Comparison of ENCODE assay signal across 10 cellular contexts in the genomic region with DNA sequence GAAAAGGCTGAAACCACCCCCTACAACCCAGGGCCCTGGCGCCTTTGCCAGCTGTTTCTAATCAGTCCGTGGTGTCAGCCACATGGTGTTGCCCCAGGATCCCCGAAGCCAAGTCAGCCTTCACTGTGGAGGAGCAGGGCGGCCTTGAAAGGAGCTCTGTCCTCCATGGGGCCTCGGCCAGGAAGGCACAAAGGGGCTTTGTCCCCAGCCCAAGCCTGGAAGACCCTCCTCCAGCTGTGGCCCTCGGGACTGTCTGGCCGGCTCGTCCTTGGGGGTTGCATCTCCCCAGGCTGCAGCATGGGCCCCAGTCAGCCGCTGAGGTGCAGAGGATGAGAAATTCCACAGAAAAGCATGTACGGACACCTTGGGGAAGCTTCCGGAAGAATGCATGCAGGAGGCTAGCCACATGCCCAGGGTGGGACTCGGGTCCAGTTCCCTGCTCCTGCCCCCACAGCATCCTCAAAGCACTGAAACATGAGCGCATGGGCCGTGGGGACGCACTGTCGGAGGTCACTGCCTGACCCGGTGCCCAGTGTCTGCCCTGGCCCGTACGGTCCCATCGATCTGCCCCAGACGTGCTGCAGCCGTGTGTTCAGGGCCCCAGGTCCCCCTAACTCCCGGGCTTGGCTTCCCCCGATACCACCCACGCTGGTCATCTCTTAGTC. TPM values are rescaled to one million over a fixed set of nuclear protein-coding genes. Genes with fewer than 3 reads are reported as not detected.
DNase-seq lines count a peak whose midpoint lies in the region; ATAC-seq, FAIRE-seq and TF ChIP-seq lines count a peak whose summit lies in the region.
"Had no signal": no experiment of that assay in that cellular context is flagged by ENCODE, and none has a peak within 500 bp of the region (broad histone marks: within the 10 kb centered on the region; RNA-seq: fewer than 3 reads in every experiment).

No MANE protein-coding gene starts in this region.

- H3K4me3 ChIP-seq in IMR-90 (ENCODE audit: insufficient read depth, low read depth, low read length) = no peak overlapping the region
- no peak overlapping the region for H3K4me3 ChIP-seq in H1 (ENCODE audit: extremely low read depth in 1 of 4, insufficient read depth in 2 of 4, low read depth in 3 of 4, low read length in 4 of 4)

- no peak for TF ChIP-seq RAD21 in IMR-90 (IDR thresholded peaks at IDR 0.05; ENCODE audit: low read length)
- no peak for TF ChIP-seq RAD21 in H1 (IDR thresholded peaks at IDR 0.05 in 1 of 2, conservative IDR thresholded peaks at IDR 0.05 in 1 of 2; ENCODE audit: low read depth in 2 of 2, low read length in 2 of 2)

- no peak overlapping the region for H2AK9ac ChIP-seq in IMR-90 (replicated peaks; ENCODE audit: low read depth, low read length, poor library complexity)

- H4K8ac ChIP-seq in IMR-90 (ENCODE audit: low read depth in 2 of 2, low read length in 2 of 2) (peak overlapping the region; percentile 13 to 56; a peak in 2 of 4 replicates), H1 (ENCODE audit: extremely low read depth, insufficient read depth, low read length) (no peak overlapping the region; the same call in 1 of the 2 replicates)

- peak overlapping the region; percentile 58 for H4K91ac ChIP-seq in IMR-90 (ENCODE audit: insufficient read depth, low read depth, low read length)
- peak overlapping the region; percentile 64 for H4K91ac ChIP-seq in H1 (replicated peaks; ENCODE audit: insufficient read length, low read length)

- dilution Hi-C loops in IMR-90 (cut with HindIII; ENCODE audit: low sequenced_read_pairs, unreplicated experiment) = no loop called here

- H2BK12ac ChIP-seq in H1 (ENCODE audit: low read depth, low read length) = peak overlapping the region; percentile 39; the same call in 1 of the 2 replicates

- H3K4me1 ChIP-seq in IMR-90 (ENCODE audit: control insufficient read depth, insufficient read depth, low read length) = peaks cover 43% of the 10 kb centered on the region
- peaks cover 0 to 21% (median 18%) of the 10 kb centered on the region in 4 experiments; a peak in 6 of 7 replicates for H3K4me1 ChIP-seq in H1 (replicated peaks in 1 of 4; ENCODE audit: control insufficient read depth in 3 of 4, insufficient read depth in 4 of 4, low read length in 3 of 4)

- no peak overlapping the region for H3K4me2 ChIP-seq in IMR-90 (ENCODE audit: low read depth, low read length)
- H3K4me2 ChIP-seq in H1 (ENCODE audit: insufficient read depth in 1 of 2, low read depth in 2 of 2, low read length in 2 of 2) = no peak overlapping the region

- H3K36me3 Mint-ChIP-seq in immature natural killer cell = no peaks in the 10 kb centered on the region
- H3K36me3 Mint-ChIP-seq: CD4-positive, CD25-positive, alpha-beta regulatory T cell had no signal

- H2BK15ac ChIP-seq in IMR-90 (ENCODE audit: low read depth, low read length) (peak overlapping the region; percentile 74; the same call in 2 of the 3 replicates), H1 (ENCODE audit: low read length) (no peak overlapping the region)

- H3K4ac ChIP-seq in IMR-90 (ENCODE audit: low read depth, low read length) (peak overlapping the region; percentile 11), H1 (replicated peaks; ENCODE audit: insufficient read length, low read depth, low read length) (no peak overlapping the region)

- TF ChIP-seq EP300 in H1 (IDR thresholded peaks at IDR 0.05; ENCODE audit: borderline replicate concordance in 1 of 2, low read depth in 2 of 2, low read length in 2 of 2) = no peak

- H3K27me3 ChIP-seq in IMR-90 (ENCODE audit: control insufficient read depth, insufficient read depth, low read length) (no peaks in the 10 kb centered on the region), H1 (replicated peaks in 1 of 4; ENCODE audit: control insufficient read depth in 3 of 4, extremely low read depth in 1 of 4, insufficient read depth in 3 of 4, low read length in 3 of 4) (no peaks in the 10 kb centered on the region; a peak in 1 of 7 replicates)

- FAIRE-seq in H1 (lab: Jason Lieb, UNC) = no peak

- H2BK120ac ChIP-seq in IMR-90 (ENCODE audit: low read depth, low read length) = peak overlapping the region; percentile 24
- H2BK120ac ChIP-seq in H1 (replicated peaks; ENCODE audit: low read depth, low read length) = no peak overlapping the region

- no peaks in the 10 kb centered on the region for H3K9me3 ChIP-seq in IMR-90 (ENCODE audit: control insufficient read depth, insufficient read depth, low read length)
- H3K9me3 ChIP-seq in H1 (ENCODE audit: insufficient read depth in 2 of 2, low read depth in 1 of 2, low read length in 1 of 2) = no peaks in the 10 kb centered on the region

- H3K9me3 Mint-ChIP-seq in immature natural killer cell = no peaks in the 10 kb centered on the region
- H3K9me3 Mint-ChIP-seq: CD4-positive, CD25-positive, alpha-beta regulatory T cell had no signal

- H3K27ac ChIP-seq in IMR-90 (ENCODE audit: insufficient read depth, low read length) (no peak overlapping the region), H1 (ENCODE audit: low read depth, low read length) (no peak overlapping the region)

- POLR2A ChIA-PET in IMR-90 (lab: Charles Lee; ENCODE audit: unreplicated experiment) (no interaction called here), H1 (lab: Charles Lee; ENCODE audit: partially characterized antibody) (interaction anchor here (1.6 to 4.0 kb wide), 2 partner anchors 8 kb away, joined by 4 to 14 read pairs; no protein-coding TSS in a partner anchor)

- H2BK5ac ChIP-seq in IMR-90 (ENCODE audit: low read depth, low read length, poor library complexity, severe bottlenecking) = peak overlapping the region; percentile 16
- H2BK5ac ChIP-seq in H1 (ENCODE audit: low read depth, low read length) = no peak overlapping the region

- H3K14ac ChIP-seq in IMR-90 (replicated peaks; ENCODE audit: low read depth, low read length) = no peak overlapping the region; the same call in 1 of the 2 replicates
- H3K14ac ChIP-seq in H1 (ENCODE audit: insufficient read length) = no peak overlapping the region

- H4K20me1 ChIP-seq in IMR-90 (ENCODE audit: insufficient read depth, low read length) = no peaks in the 10 kb centered on the region
- H4K20me1 ChIP-seq in H1 (replicated peaks in 1 of 2; ENCODE audit: control insufficient read depth in 1 of 2, insufficient read depth in 2 of 2, low read length in 2 of 2) = no peaks in the 10 kb centered on the region

- H3K79me1 ChIP-seq in IMR-90 (ENCODE audit: low read depth in 1 of 2, low read length in 2 of 2) (peaks cover 0 to 7% of the 10 kb centered on the region in 2 experiments; a peak in 1 of 4 replicates), H1 (ENCODE audit: low read depth, low read length) (no peaks in the 10 kb centered on the region)

- no peaks in the 10 kb centered on the region for H3K23me2 ChIP-seq in H1 (ENCODE audit: low read depth, low read length)

- H2AK5ac ChIP-seq in IMR-90 (ENCODE audit: low read depth, low read length) (peak overlapping the region; percentile 27), H1 (ENCODE audit: low read depth, low read length) (no peak overlapping the region)

- in situ Hi-C loops in IMR-90 (cut with MboI; ENCODE audit: low sequenced_read_pairs) = loop anchor here (10.0 kb wide), 1 partner anchor 58 kb away; no protein-coding TSS in a partner anchor

- CTCF ChIA-PET in IMR-90 (lab: Yijun Ruan, JAX) = interaction anchor here (0.5 kb wide), 1 partner anchor 643 kb away, joined by 3 read pairs; no protein-coding TSS in a partner anchor
- CTCF ChIA-PET in H1 (lab: Charles Lee; ENCODE audit: partially characterized antibody) = interaction anchor here (0.7 to 2.2 kb wide), 5 partner anchors 18 to 296 kb away, joined by 3 to 8 read pairs (median 3); no protein-coding TSS in a partner anchor

- no peaks in the 10 kb centered on the region for H3K36me3 ChIP-seq in IMR-90 (ENCODE audit: control insufficient read depth, insufficient read depth, low read length)
- H3K36me3 ChIP-seq in H1 (ENCODE audit: control insufficient read depth in 2 of 4, insufficient read depth in 4 of 4, low read length in 3 of 4) = no peaks in the 10 kb centered on the region

- H3K18ac ChIP-seq in IMR-90 (ENCODE audit: low read depth, low read length) (peak overlapping the region; percentile 36; the same call in 1 of the 2 replicates), H1 (ENCODE audit: extremely low read depth, low read length) (no peak overlapping the region)

- no peak overlapping the region for H3K27ac Mint-ChIP-seq in immature natural killer cell
- H3K27ac Mint-ChIP-seq: CD4-positive, CD25-positive, alpha-beta regulatory T cell had no signal

- no peak overlapping the region for H3K9ac ChIP-seq in IMR-90 (ENCODE audit: low read depth, low read length)
- no peak overlapping the region; a peak in 1 of 7 replicates for H3K9ac ChIP-seq in H1 (replicated peaks in 1 of 4; ENCODE audit: extremely low read depth in 1 of 4, low read depth in 3 of 4, low read length in 3 of 4)

- H3K27me3 Mint-ChIP-seq in immature natural killer cell (ENCODE audit: low read depth in 3 of 3) = peaks cover 2 to 3% (median 2%) of the 10 kb centered on the region in 3 donors
- H3K27me3 Mint-ChIP-seq: CD4-positive, CD25-positive, alpha-beta regulatory T cell had no signal

- BruUV-seq in IMR-90 (replicated peaks; lab: Mats Ljungman, UMichigan) = no TSS peak

- H2BK20ac ChIP-seq in IMR-90 (ENCODE audit: low read depth, low read length) (peak overlapping the region; percentile 41; the same call in 1 of the 2 replicates), H1 (ENCODE audit: low read length) (no peak overlapping the region)

- H3K56ac ChIP-seq in IMR-90 (ENCODE audit: extremely low read depth, insufficient read depth, low read length) (no peak overlapping the region), H1 (replicated peaks; ENCODE audit: insufficient read length, low read depth, low read length) (no peak overlapping the region)

- intact Hi-C loops in IMR-90 (cut with micrococcal nuclease) = no loop called here

- H3K23ac ChIP-seq in IMR-90 (ENCODE audit: low read depth, low read length) (no peak overlapping the region), H1 (ENCODE audit: insufficient read length) (no peak overlapping the region)

- H3K4me3 Mint-ChIP-seq in immature natural killer cell = no peak overlapping the region
- H3K4me3 Mint-ChIP-seq: CD4-positive, CD25-positive, alpha-beta regulatory T cell had no signal

- 62% methylated on average over 9 of the region's 25 CpGs; no CpG with 5 or more reads in 1 of the 2 experiments for whole genome bisulfite sequencing in IMR-90 (ENCODE audit: extremely low coverage in 2 of 2, insufficient read length in 1 of 2), 2 experiments
- 86% methylated on average over 21 of the region's 25 CpGs; no CpG with 5 or more reads in 1 of the 2 experiments for WGBS in H1 (ENCODE audit: extremely low coverage in 1 of 2, insufficient coverage in 1 of 2, insufficient read length in 1 of 2, insufficient replicate concordance in 2 of 2, low coverage in 1 of 2, low lambda C conversion rate in 2 of 2, missing lambda C conversion rate in 1 of 2), 2 experiments

- peak; percentile 62 for DNase-seq in AG08396 (ENCODE audit: low spot score)
- DNase-seq in IMR-90 = peak; percentile 42
- DNase-seq in H1 (ENCODE audit: low read depth in 1 of 2, low spot score in 2 of 2) = no peak
- peak in 46 of 56 donors; percentile 11 to 81 (median 54) for DNase-seq in nucleus accumbens (lab: John Stamatoyannopoulos, UW)
- DNase-seq in stimulated activated CD4-positive, alpha-beta T cell treated with anti-CD3 and anti-CD28 coated beads, Interleukin-4, amount 100 ng/mL, for 4 hours = no peak
- no peak for DNase-seq in immature natural killer cell
- no peak for DNase-seq in H4 (ENCODE audit: low spot score)
- no peak for DNase-seq in SKM-1 (lab: John Stamatoyannopoulos, UW; ENCODE audit: unreplicated experiment)
- DNase-seq: CD4-positive, CD25-positive, alpha-beta regulatory T cell; NCI-H1417 treated with DMSO at 0.1 percent for 48 hours had no signal

- TF ChIP-seq POLR2A in IMR-90 (IDR thresholded peaks at IDR 0.05; ENCODE audit: low read depth, low read length) (no peak), H1 (IDR thresholded peaks at IDR 0.05; ENCODE audit: control extremely low read depth in 1 of 2, low read depth in 2 of 2, low read length in 2 of 2) (no peak)

- H2AFZ ChIP-seq in IMR-90 (replicated peaks; ENCODE audit: low read length, poor library complexity) (peak overlapping the region; percentile 13), H1 (ENCODE audit: low read length) (no peak overlapping the region)

- H4K5ac ChIP-seq in IMR-90 (ENCODE audit: low read depth, low read length) (peak overlapping the region; percentile 40; the same call in 1 of the 2 replicates), H1 (ENCODE audit: insufficient read length, low read depth, low read length) (no peak overlapping the region)

- no peak; the same call in 1 of the 2 replicates for ATAC-seq in IMR-90 (ENCODE audit: low read depth)

- H3K9me1 ChIP-seq in IMR-90 (ENCODE audit: insufficient read depth, low read length) = peaks cover 7% of the 10 kb centered on the region; the same call in 1 of the 2 replicates

- no peaks in the 10 kb centered on the region for H3K4me1 Mint-ChIP-seq in immature natural killer cell

- no peaks in the 10 kb centered on the region for H3K79me2 ChIP-seq in H1 (ENCODE audit: control insufficient read depth in 1 of 2, insufficient read depth in 2 of 2, low read length in 2 of 2)

- TF ChIP-seq CTCF in IMR-90 (conservative IDR thresholded peaks at IDR 0.05; ENCODE audit: low read depth, low read length) = no peak
- no peak for TF ChIP-seq CTCF in H1 (IDR thresholded peaks at IDR 0.05; ENCODE audit: control extremely low read depth in 1 of 3, insufficient read depth in 1 of 3, low read depth in 1 of 3, low read length in 3 of 3)

RNA-seq across cellular contexts. Expression of gene POFUT2, which starts 38.6 kb away (rescaled TPM):
- 18.8 and 23.9 TPM in 2 replicates for total RNA-seq in IMR-90 (2012; rRNA removed)
- 58.5 and 59.3 TPM in 2 replicates for polyA plus RNA-seq in IMR-90 (2012; rRNA removed)
- polyA plus RNA-seq in IMR-90 (2012; cell fraction: cytosol; rRNA removed) = 46.5 and 53.6 TPM in 2 replicates
- polyA plus RNA-seq in IMR-90 (2012; cell fraction: nucleus; rRNA removed; ENCODE audit: low replicate concordance) = 236 and 251 TPM in 2 replicates
- 32.1 and 34.6 TPM in 2 replicates for total RNA-seq in H1 (2021; fragmentation: NEBNext Ultra II Directional; extraction: Animal tissue kit (Norgen Biotek cat#: 25700))
- 13.7 and 21.0 TPM in 2 replicates for polyA plus RNA-seq in H1 (2011; rRNA removed)
- 20.3 TPM for polyA plus RNA-seq in H1 (2011; cell fraction: cytosol; rRNA removed)
- polyA plus RNA-seq in H1 (2011; cell fraction: nucleus; rRNA removed) = 88.5 TPM
- polyA plus RNA-seq in H1 (2012, experiment 1 of 2) = 24.1 to 33.7 TPM (median 29.4 TPM) in 4 replicates
- polyA plus RNA-seq in H1 (2012, experiment 2 of 2) = 15.8 TPM
- polyA plus RNA-seq in H1 (2013, experiment 1 of 2) = 33.3 TPM
- 33.7 TPM for polyA plus RNA-seq in H1 (2013, experiment 2 of 2)
- polyA minus RNA-seq in H1 (2011; rRNA and poly(A)+ RNA removed) = 11.2 and 13.2 TPM in 2 replicates
- 13.0 TPM for polyA minus RNA-seq in H1 (2011; cell fraction: cytosol; rRNA and poly(A)+ RNA removed)
- 28.5 TPM for polyA minus RNA-seq in H1 (2011; cell fraction: nucleus; rRNA and poly(A)+ RNA removed)
- 1 to 10 TPM; 1.1 to 5.2 (median 4.7) TPM for polyA plus RNA-seq in immature natural killer cell
- 27.7 and 28.7 TPM in 2 replicates for total RNA-seq in H4 (2014; rRNA removed; shearing (Covaris generic))

Comparison
In these comparisons a context has a peak if more than half of its experiments do, and no peak if none do; other contexts are left out.
1. DNase-seq: peak in AG08396 (single experiment), IMR-90 (single experiment) and nucleus accumbens (46 of 56); none in H1 (0 of 2), stimulated activated CD4-positive, alpha-beta T cell treated with anti-CD3 and anti-CD28 coated beads, Interleukin-4, amount 100 ng/mL, for 4 hours (0 of 2), immature natural killer cell (0 of 3), H4 (single experiment) and SKM-1 (single experiment).